Comparison of ENCODE assay signal across 22 cellular contexts in the genomic region with DNA sequence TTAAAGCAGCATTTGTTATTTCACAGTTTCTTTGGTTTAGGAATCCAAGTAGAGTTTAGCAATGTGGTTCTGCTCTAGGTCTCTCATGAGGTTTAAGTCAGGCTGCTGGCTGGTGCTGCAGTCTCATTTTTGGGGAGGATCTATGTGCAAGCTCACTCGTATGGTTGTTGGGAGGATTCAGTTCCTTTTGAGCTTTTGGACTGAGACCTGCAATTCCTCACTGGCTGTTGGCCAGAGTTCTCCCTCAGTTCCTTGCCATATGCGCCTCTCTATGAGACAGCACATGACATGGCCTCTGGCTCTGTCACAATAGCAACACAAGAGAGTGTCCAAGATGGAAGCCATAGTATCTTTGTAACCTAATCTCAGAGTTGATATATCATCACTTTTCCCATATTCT.
DNase-seq lines count a peak whose midpoint lies in the region; ATAC-seq and TF ChIP-seq lines count a peak whose summit lies in the region.
"Had no signal": no experiment of that assay in that cellular context is flagged by ENCODE, and none has a peak within 500 bp of the region (broad histone marks: within the 10 kb centered on the region; RNA-seq: fewer than 3 reads in every experiment).

No MANE protein-coding gene starts in this region.

- peaks cover 4% of the 10 kb centered on the region; the same call in 1 of the 2 replicates for H3K36me3 ChIP-seq in DND-41 (ENCODE audit: insufficient read depth, low read length)
- H3K36me3 ChIP-seq in thyroid gland: peaks cover 0 to 3% of the 10 kb centered on the region in 2 donors

- H3K9me3 ChIP-seq in DND-41 (ENCODE audit: insufficient read depth, low read length, severe bottlenecking) (no peaks in the 10 kb centered on the region), thyroid gland (no peaks in the 10 kb centered on the region)
- H3K9me3 ChIP-seq: SK-N-SH had no signal

- no peaks in the 10 kb centered on the region for H3K27me3 Mint-ChIP-seq in activated naive CD8-positive, alpha-beta T cell treated with anti-CD3 and anti-CD28 coated beads for 36 hours
- H3K27me3 Mint-ChIP-seq in endothelial cell (ENCODE audit: unreplicated experiment): peaks cover 1% of the 10 kb centered on the region
- H3K27me3 Mint-ChIP-seq: activated B cell treated with CpG ODN at 0.5 μM for 24 hours; dendritic cell treated with granulocyte-macrophage colony-stimulating factor and Interleukin-4, amounts not matched to agents 40 ng/mL and 50 ng/mL, for 4 days; natural killer cell treated with Interleukin-12 subunit alpha and Interleukin-12 subunit beta and Interleukin-15 and Interleukin-18, amount 100 ng/mL, for 72 hours had no signal

- no peaks in the 10 kb centered on the region for H4K20me1 ChIP-seq in DND-41 (ENCODE audit: insufficient read depth, low read length)

- TF ChIP-seq POLR2A in thyroid gland (IDR thresholded peaks at IDR 0.05): no peak

- H3K36me3 Mint-ChIP-seq in activated naive CD8-positive, alpha-beta T cell treated with anti-CD3 and anti-CD28 coated beads for 36 hours: peaks cover 34% of the 10 kb centered on the region
- no peaks in the 10 kb centered on the region for H3K36me3 Mint-ChIP-seq in endothelial cell (ENCODE audit: low read depth, unreplicated experiment)

- peaks cover 33% of the 10 kb centered on the region for H3K4me1 ChIP-seq in DND-41 (ENCODE audit: insufficient read depth, low read length)
- no peaks in the 10 kb centered on the region for H3K4me1 ChIP-seq in thyroid gland
- H3K4me1 ChIP-seq: parathyroid adenoma had no signal

- H3K4me3 ChIP-seq in DND-41 (ENCODE audit: low read depth in 1 of 2, low read length in 2 of 2): no peak overlapping the region
- no peak overlapping the region for H3K4me3 ChIP-seq in thyroid gland (replicated peaks in 1 of 3)

- intact Hi-C loops in left cardiac atrium (cut with DNase I) (no loop called here), thyroid gland (cut with DNase I) (no loop called here)

- no peaks in the 10 kb centered on the region for H3K79me2 ChIP-seq in DND-41 (ENCODE audit: insufficient read depth, low read length)
- H3K79me2 ChIP-seq: parathyroid adenoma had no signal

- 0 out of 2 replicates have a peak overlapping the region, but pooled peaks have one; percentile 59 for H3K4me2 ChIP-seq in DND-41 (ENCODE audit: insufficient read depth, low read length)
- H3K4me2 ChIP-seq: SK-N-SH had no signal

- ATAC-seq in DND-41 (ENCODE audit: insufficient read depth, low read depth): no peak
- peak; percentile 53 to 57 for ATAC-seq in left cardiac atrium
- ATAC-seq in HG03565 (IDR thresholded peaks at IDR 0.05; ENCODE audit: unreplicated experiment): no peak
- ATAC-seq: natural killer cell treated with Interleukin-12 subunit alpha and Interleukin-12 subunit beta and Interleukin-15 and Interleukin-18, amount 100 ng/mL, for 72 hours had no signal

- H2AFZ ChIP-seq in DND-41 (ENCODE audit: low read depth, low read length): no peak overlapping the region
- H2AFZ ChIP-seq: parathyroid adenoma had no signal

- DNase-seq in DND-41: no peak
- DNase-seq in activated naive CD8-positive, alpha-beta T cell treated with anti-CD3 and anti-CD28 coated beads for 36 hours: no peak
- peak; percentile 37 for DNase-seq in left cardiac atrium
- DNase-seq in thyroid gland: peak; percentile 2 to 4
- DNase-seq in germinal center (ENCODE audit: low spot score): no peak
- DNase-seq in endothelial cell (ENCODE audit: low spot score): no peak
- DNase-seq: activated B cell treated with CpG ODN at 0.5 μM for 24 hours; activated T-cell treated with anti-CD3 and anti-CD28 coated beads, Interleukin-2, amount 50 U/mL, for 48 hours; EL; foreskin melanocyte; Kasumi-1; NCI-H1092 treated with DMSO at 0.1 percent for 48 hours; NCI-H2081 treated with DMSO at 0.1 percent for 48 hours; NCI-H510A; SK-N-SH; stimulated activated CD4-positive, alpha-beta T cell treated with anti-CD3 and anti-CD28 coated beads, Interleukin-1b, Interleukin-23, amount 100 ng/mL, for 48 hours; stimulated activated naive CD4-positive, alpha-beta T cell; T-helper 9 cell had no signal

- peaks cover 40% of the 10 kb centered on the region for H3K4me1 Mint-ChIP-seq in activated naive CD8-positive, alpha-beta T cell treated with anti-CD3 and anti-CD28 coated beads for 36 hours
- H3K4me1 Mint-ChIP-seq in endothelial cell (ENCODE audit: unreplicated experiment): peaks cover 6% of the 10 kb centered on the region

- no peak overlapping the region for H3K9ac ChIP-seq in DND-41 (ENCODE audit: low read depth, low read length)
- H3K9ac ChIP-seq: parathyroid adenoma, SK-N-SH had no signal

- 84 to 96% methylated on average over 2 of the region's 2 CpGs for WGBS in thyroid gland, 2 donors

- peak overlapping the region; percentile 26 for H3K27ac Mint-ChIP-seq in activated naive CD8-positive, alpha-beta T cell treated with anti-CD3 and anti-CD28 coated beads for 36 hours
- no peak overlapping the region for H3K27ac Mint-ChIP-seq in endothelial cell (ENCODE audit: unreplicated experiment)
- H3K27ac Mint-ChIP-seq: activated B cell treated with CpG ODN at 0.5 μM for 24 hours; dendritic cell treated with granulocyte-macrophage colony-stimulating factor and Interleukin-4, amounts not matched to agents 40 ng/mL and 50 ng/mL, for 4 days had no signal

- H3K9me3 Mint-ChIP-seq in activated naive CD8-positive, alpha-beta T cell treated with anti-CD3 and anti-CD28 coated beads for 36 hours: no peaks in the 10 kb centered on the region
- H3K9me3 Mint-ChIP-seq in endothelial cell (ENCODE audit: unreplicated experiment): no peaks in the 10 kb centered on the region
- H3K9me3 Mint-ChIP-seq: activated B cell treated with CpG ODN at 0.5 μM for 24 hours; dendritic cell treated with granulocyte-macrophage colony-stimulating factor and Interleukin-4, amounts not matched to agents 40 ng/mL and 50 ng/mL, for 4 days; natural killer cell treated with Interleukin-12 subunit alpha and Interleukin-12 subunit beta and Interleukin-15 and Interleukin-18, amount 100 ng/mL, for 72 hours had no signal

- peak overlapping the region; percentile 35 for H3K27ac ChIP-seq in DND-41 (ENCODE audit: low read length)
- H3K27ac ChIP-seq in thyroid gland: no peak overlapping the region
- H3K27ac ChIP-seq: parathyroid adenoma had no signal

- H3K4me3 Mint-ChIP-seq in activated naive CD8-positive, alpha-beta T cell treated with anti-CD3 and anti-CD28 coated beads for 36 hours: no peak overlapping the region
- no peak overlapping the region for H3K4me3 Mint-ChIP-seq in endothelial cell (ENCODE audit: unreplicated experiment)
- H3K4me3 Mint-ChIP-seq: activated B cell treated with CpG ODN at 0.5 μM for 24 hours; dendritic cell treated with granulocyte-macrophage colony-stimulating factor and Interleukin-4, amounts not matched to agents 40 ng/mL and 50 ng/mL, for 4 days; natural killer cell treated with Interleukin-12 subunit alpha and Interleukin-12 subunit beta and Interleukin-15 and Interleukin-18, amount 100 ng/mL, for 72 hours had no signal

- TF ChIP-seq CTCF in DND-41 (IDR thresholded peaks at IDR 0.05; ENCODE audit: borderline replicate concordance, extremely low read depth, low read length, poor library complexity, severe bottlenecking) (no peak), thyroid gland (IDR thresholded peaks at IDR 0.05) (no peak), endothelial cell (IDR thresholded peaks at IDR 0.05; ENCODE audit: unreplicated experiment) (no peak)

- H3K27me3 ChIP-seq in DND-41 (ENCODE audit: insufficient read depth, low read length, poor library complexity): no peaks in the 10 kb centered on the region
- no peaks in the 10 kb centered on the region for H3K27me3 ChIP-seq in thyroid gland

Comparison
In these comparisons a context has a peak if more than half of its experiments do, and no peak if none do; other contexts are left out.
1. ATAC-seq: peak in left cardiac atrium (2 of 2); none in DND-41 (single experiment) and HG03565 (single experiment).
2. DNase-seq: peak in left cardiac atrium (single experiment) and thyroid gland (2 of 2); none in DND-41 (single experiment), activated naive CD8-positive, alpha-beta T cell treated with anti-CD3 and anti-CD28 coated beads for 36 hours (single experiment), germinal center (single experiment) and endothelial cell (single experiment).